In genomic region chr11:65586676-65587075, GRCh38 we compare ENCODE assay signal across 9 cellular contexts. TPM values are rescaled to one million over a fixed set of nuclear protein-coding genes. Genes with fewer than 3 reads are reported as not detected.
DNase-seq lines count a peak whose midpoint lies in the region; ATAC-seq and TF ChIP-seq lines count a peak whose summit lies in the region.
"Had no signal": no experiment of that assay in that cellular context is flagged by ENCODE, and none has a peak within 500 bp of the region (broad histone marks: within the 10 kb centered on the region; RNA-seq: fewer than 3 reads in every experiment).

No MANE protein-coding gene starts in this region.

- H3K79me2 ChIP-seq in osteoblast (ENCODE audit: insufficient read depth, low read length), result peaks cover 9% of the 10 kb centered on the region

- peaks cover 17% of the 10 kb centered on the region for H3K4me1 ChIP-seq in osteoblast (ENCODE audit: insufficient read depth, low read length)

- peak; percentile 73 for DNase-seq in EH (ENCODE audit: low read depth)
- DNase-seq in RWPE1 (ENCODE audit: low spot score), result no peak
- DNase-seq in fibroblast of gingiva (ENCODE audit: low read depth), result peak; percentile 75
- DNase-seq in osteoblast (ENCODE audit: insufficient read length, low spot score, missing footprints), result peak; percentile 98
- no peak for DNase-seq in hippocampal formation (lab: John Stamatoyannopoulos, UW)
- DNase-seq in DMS153 treated with DMSO at 0.1 percent for 48 hours (lab: John Stamatoyannopoulos, UW; ENCODE audit: unreplicated experiment), result no peak
- DNase-seq in GDM1 (lab: John Stamatoyannopoulos, UW), result no peak
- DNase-seq: activated CD8-positive, alpha-beta memory T cell treated with anti-CD3 and anti-CD28 coated beads, Interleukin-2, amount 50 U/mL, for 4 hours had no signal

- peaks cover 6% of the 10 kb centered on the region for H4K20me1 ChIP-seq in osteoblast (ENCODE audit: insufficient read depth, low read length)

- no peak for TF ChIP-seq CTCF in RWPE1 (conservative IDR thresholded peaks at IDR 0.05; ENCODE audit: low read depth)
- no peak for TF ChIP-seq CTCF in osteoblast (IDR thresholded peaks at IDR 0.05; ENCODE audit: extremely low read depth, low read depth, low read length)

- no peaks in the 10 kb centered on the region for H3K9me3 ChIP-seq in osteoblast (ENCODE audit: low read depth, low read length)

- H3K36me3 ChIP-seq in osteoblast (ENCODE audit: insufficient read depth, low read length), result peaks cover 43% of the 10 kb centered on the region

- H2AFZ ChIP-seq in osteoblast (ENCODE audit: low read length), result no peak overlapping the region

- H3K4me3 ChIP-seq in osteoblast (ENCODE audit: insufficient read depth, low read length), result no peak overlapping the region

- H3K27ac ChIP-seq in RWPE1 (peak overlapping the region; percentile 68), osteoblast (ENCODE audit: low read depth, low read length) (no peak overlapping the region)

- no peaks in the 10 kb centered on the region for H3K27me3 ChIP-seq in osteoblast (ENCODE audit: insufficient read depth, low read length)

- CTCF ChIA-PET in RWPE1 (lab: Yijun Ruan, JAX), result no interaction called here

- POLR2A ChIA-PET in RWPE1 (lab: Yijun Ruan, JAX; ENCODE audit: low non-redundant PET), result no interaction called here

- H3K4me2 ChIP-seq in osteoblast (ENCODE audit: insufficient read depth, low read length), result no peak overlapping the region

- ATAC-seq in GM18868 (IDR thresholded peaks at IDR 0.05; ENCODE audit: unreplicated experiment), result no peak

RNA-seq across cellular contexts. Expression of gene KCNK7, which starts 8.9 kb away (rescaled TPM):
- 0.29 TPM in 1 of 2 replicates, not detected in the other for total RNA-seq in osteoblast

RNA-seq across cellular contexts. Expression of gene EHBP1L1, which starts 10.8 kb away (rescaled TPM):
- total RNA-seq in osteoblast, result 43.9 and 58.6 TPM in 2 replicates

RNA-seq across cellular contexts. Expression of gene FAM89B, which starts 14.3 kb away (rescaled TPM):
- 31.5 and 36.2 TPM in 2 replicates for total RNA-seq in osteoblast

RNA-seq across cellular contexts. Expression of gene ZNRD2, which starts 16.4 kb away (rescaled TPM):
- 37.1 and 42.3 TPM in 2 replicates for total RNA-seq in osteoblast

RNA-seq across cellular contexts. Expression of gene MAP3K11, which starts 27.3 kb away (rescaled TPM):
- 19.4 and 21.4 TPM in 2 replicates for total RNA-seq in osteoblast

Comparison
In these comparisons a context has a peak if more than half of its experiments do, and no peak if none do; other contexts are left out.
1. DNase-seq: peak in EH (single experiment), fibroblast of gingiva (single experiment) and osteoblast (single experiment); none in RWPE1 (single experiment), hippocampal formation (0 of 2), DMS153 treated with DMSO at 0.1 percent for 48 hours (single experiment) and GDM1 (single experiment).